Comparison of ENCODE assay signal across 8 cellular contexts in the genomic region with DNA sequence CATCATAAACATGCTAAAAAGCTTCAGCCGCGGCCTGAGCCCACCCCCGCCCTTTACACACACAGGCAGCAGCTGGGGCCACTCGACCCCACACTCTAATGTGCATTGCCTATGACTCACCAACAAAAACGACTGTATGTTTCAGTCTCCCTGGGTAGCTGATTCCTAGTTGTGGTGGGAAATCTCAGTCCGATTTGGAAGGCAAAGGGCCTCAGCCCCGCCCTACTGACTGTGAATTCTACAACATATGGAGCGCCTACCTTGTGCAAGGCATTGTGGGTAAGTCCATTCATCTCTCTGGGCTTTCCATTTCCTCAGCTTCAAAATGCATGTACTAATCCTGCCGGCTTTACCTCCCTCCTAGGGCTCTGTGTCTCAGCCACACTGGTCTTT.
DNase-seq lines count a peak whose midpoint lies in the region; ATAC-seq and TF ChIP-seq lines count a peak whose summit lies in the region.
"Had no signal": no experiment of that assay in that cellular context is flagged by ENCODE, and none has a peak within 500 bp of the region (broad histone marks: within the 10 kb centered on the region; RNA-seq: fewer than 3 reads in every experiment).

No MANE protein-coding gene starts in this region.

- ATAC-seq in Right ventricle myocardium inferior (no peak), HG02981 (IDR thresholded peaks at IDR 0.05; ENCODE audit: unreplicated experiment) (no peak)

- no peaks in the 10 kb centered on the region for H3K9me3 ChIP-seq in HAP-1
- H3K9me3 ChIP-seq in OCI-LY3 (ENCODE audit: insufficient read depth, low read length): no peaks in the 10 kb centered on the region
- H3K9me3 ChIP-seq in fibroblast of lung (ENCODE audit: control insufficient read depth, insufficient read depth, low read depth, low read length): no peaks in the 10 kb centered on the region

- H3K9ac ChIP-seq in OCI-LY3 (ENCODE audit: low read length) (no peak overlapping the region), fibroblast of lung (ENCODE audit: insufficient read depth, low read length) (no peak overlapping the region)

- TF ChIP-seq CTCF in OCI-LY3 (IDR thresholded peaks at IDR 0.05; ENCODE audit: low read depth, low read length) (no peak), fibroblast of lung (conservative IDR thresholded peaks at IDR 0.05 in 1 of 2, IDR thresholded peaks at IDR 0.05 in 1 of 2; ENCODE audit: low read depth in 1 of 2, low read length in 2 of 2) (no peak)

- H3K27me3 ChIP-seq in HAP-1 (ENCODE audit: low read depth) (no peaks in the 10 kb centered on the region), OCI-LY3 (ENCODE audit: low read depth, low read length) (no peaks in the 10 kb centered on the region), fibroblast of lung (ENCODE audit: control insufficient read depth, insufficient read depth, low read length) (no peaks in the 10 kb centered on the region)

- no peaks in the 10 kb centered on the region for H4K20me1 ChIP-seq in OCI-LY3 (ENCODE audit: insufficient read depth, low read length)
- no peaks in the 10 kb centered on the region for H4K20me1 ChIP-seq in fibroblast of lung (ENCODE audit: control insufficient read depth, extremely low read depth, insufficient read depth, low read length)

- H3K4me2 ChIP-seq in OCI-LY3 (ENCODE audit: low read length) (peak overlapping the region; percentile 40), fibroblast of lung (ENCODE audit: extremely low read depth, insufficient read depth, low read length) (peak overlapping the region; percentile 63)

- intact Hi-C loops in Right ventricle myocardium inferior (cut with DNase I): no loop called here

- DNase-seq in HAP-1 (ENCODE audit: low spot score in 2 of 2) (peak; percentile 80 to 81), fibroblast of lung (ENCODE audit: low read depth in 2 of 2) (peak; percentile 78 to 95), skeletal muscle cell (ENCODE audit: low read depth) (peak; percentile 75), Right ventricle myocardium inferior (ENCODE audit: missing footprints) (no peak), NOMO-1 (lab: John Stamatoyannopoulos, UW; ENCODE audit: unreplicated experiment in 2 of 2) (no peak)
- DNase-seq: activated CD8-positive, alpha-beta memory T cell treated with anti-CD3 and anti-CD28 coated beads for 24 hours had no signal

- H3K79me2 ChIP-seq in OCI-LY3 (ENCODE audit: low read length) (no peaks in the 10 kb centered on the region), fibroblast of lung (ENCODE audit: control insufficient read depth, insufficient read depth, low read length) (no peaks in the 10 kb centered on the region)

- H3K27ac ChIP-seq in OCI-LY3 (ENCODE audit: low read length) (no peak overlapping the region), fibroblast of lung (ENCODE audit: insufficient read depth, low read length) (peak overlapping the region; percentile 86)

- H3K4me1 ChIP-seq in HAP-1 (peaks cover 21% of the 10 kb centered on the region), OCI-LY3 (ENCODE audit: low read length) (peaks cover 26% of the 10 kb centered on the region), fibroblast of lung (ENCODE audit: control insufficient read depth, extremely low read depth, insufficient read depth, low read length) (peaks cover 17% of the 10 kb centered on the region)

- H2AFZ ChIP-seq in OCI-LY3 (ENCODE audit: low read depth, low read length): no peak overlapping the region
- no peak overlapping the region for H2AFZ ChIP-seq in fibroblast of lung (ENCODE audit: low read length)

- in situ Hi-C loops in HAP-1 (cut with MboI; ENCODE audit: low sequenced_read_pairs): loop anchor here (25.0 kb wide), 2 partner anchors 507 to 707 kb away; no protein-coding TSS in a partner anchor

- peak overlapping the region; percentile 0; the same call in 1 of the 2 replicates for H3K4me3 ChIP-seq in HAP-1
- no peak overlapping the region for H3K4me3 ChIP-seq in OCI-LY3 (ENCODE audit: low read length)
- H3K4me3 ChIP-seq in fibroblast of lung (replicated peaks in 1 of 4; ENCODE audit: control extremely low read depth in 1 of 4, insufficient read depth in 1 of 4, low read depth in 3 of 4, low read length in 4 of 4): peak overlapping the region in 2 of 4 experiments; percentile 22 to 40
- peak overlapping the region; percentile 32 for H3K4me3 ChIP-seq in skeletal muscle cell (ENCODE audit: low read depth, low read length)

- no peaks in the 10 kb centered on the region for H3K36me3 ChIP-seq in HAP-1 (replicated peaks)
- H3K36me3 ChIP-seq in OCI-LY3 (replicated peaks; ENCODE audit: low read depth, low read length): no peaks in the 10 kb centered on the region
- H3K36me3 ChIP-seq in fibroblast of lung (ENCODE audit: control insufficient read depth, insufficient read depth, low read length): no peaks in the 10 kb centered on the region

Comparison
In these comparisons a context has a peak if more than half of its experiments do, and no peak if none do; other contexts are left out.
1. DNase-seq: peak in HAP-1 (2 of 2), fibroblast of lung (2 of 2) and skeletal muscle cell (single experiment); none in Right ventricle myocardium inferior (single experiment) and NOMO-1 (0 of 2).